ENCODE assay signal across 1 cellular context in the genomic region with DNA sequence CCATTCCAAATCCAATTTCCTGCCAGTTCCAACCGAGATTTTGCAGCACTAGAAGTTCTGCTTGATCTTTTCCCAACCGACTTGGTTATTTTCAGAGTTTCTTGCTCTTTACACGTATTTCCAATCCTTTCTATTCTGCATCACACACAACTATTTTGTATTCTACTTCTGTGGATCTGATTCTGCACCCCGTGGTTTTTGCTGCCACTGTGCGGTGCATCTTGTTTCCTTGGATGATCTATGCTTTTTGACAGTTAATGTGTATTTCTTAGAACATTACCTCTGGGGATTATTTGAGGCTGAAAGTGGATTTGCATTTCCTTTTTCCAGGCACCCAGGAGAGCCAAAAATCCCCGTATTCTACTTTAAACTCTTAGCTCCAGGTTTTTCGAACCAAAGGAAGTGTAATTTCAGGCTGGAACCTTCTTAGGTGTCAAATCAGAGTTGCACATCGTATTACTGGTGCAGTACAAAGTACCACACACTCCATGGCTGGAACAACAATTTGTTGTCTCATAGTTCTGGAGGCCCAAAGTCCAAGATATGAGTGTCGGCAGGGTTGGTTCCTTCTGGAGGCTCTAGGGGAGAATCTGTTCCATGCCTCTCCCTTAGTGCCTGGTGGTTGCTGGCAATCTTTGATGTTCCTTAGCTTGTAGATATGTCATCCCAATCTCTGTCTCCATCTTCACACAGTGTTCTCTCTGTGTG.
TF ChIP-seq lines count a peak whose summit lies in the region.

No MANE protein-coding gene starts in this region.

TF ChIP-seq in IMR-90, 13 proteins besides CTCF, POLR2A, EP300 and RAD21:
- TF ChIP-seq FOS (IDR thresholded peaks at IDR 0.05; ENCODE audit: low read depth, low read length) = no peak
- no peak for TF ChIP-seq MAZ (IDR thresholded peaks at IDR 0.05; ENCODE audit: borderline replicate concordance, low read depth, low read length)
- no peak for TF ChIP-seq MAFK (IDR thresholded peaks at IDR 0.05; ENCODE audit: low read depth, low read length)
- TF ChIP-seq, protein P1, sequence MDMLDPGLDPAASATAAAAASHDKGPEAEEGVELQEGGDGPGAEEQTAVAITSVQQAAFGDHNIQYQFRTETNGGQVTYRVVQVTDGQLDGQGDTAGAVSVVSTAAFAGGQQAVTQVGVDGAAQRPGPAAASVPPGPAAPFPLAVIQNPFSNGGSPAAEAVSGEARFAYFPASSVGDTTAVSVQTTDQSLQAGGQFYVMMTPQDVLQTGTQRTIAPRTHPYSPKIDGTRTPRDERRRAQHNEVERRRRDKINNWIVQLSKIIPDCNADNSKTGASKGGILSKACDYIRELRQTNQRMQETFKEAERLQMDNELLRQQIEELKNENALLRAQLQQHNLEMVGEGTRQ (IDR thresholded peaks at IDR 0.05; ENCODE audit: low read depth, low read length) = no peak
- no peak for TF ChIP-seq CHD1 (IDR thresholded peaks at IDR 0.05; ENCODE audit: low read depth, low read length)
- no peak for TF ChIP-seq SMC3 (IDR thresholded peaks at IDR 0.05; ENCODE audit: low read depth, low read length)
- TF ChIP-seq BHLHE40 (IDR thresholded peaks at IDR 0.05; ENCODE audit: low read depth, low read length) = no peak
- TF ChIP-seq CEBPB (IDR thresholded peaks at IDR 0.05; ENCODE audit: low read depth, low read length) = no peak
- TF ChIP-seq RFX5 (IDR thresholded peaks at IDR 0.05; ENCODE audit: low read depth, low read length) = no peak
- TF ChIP-seq NFE2L2 (IDR thresholded peaks at IDR 0.05; ENCODE audit: low read depth, low read length) = no peak
- TF ChIP-seq ELK1 (IDR thresholded peaks at IDR 0.05; ENCODE audit: borderline replicate concordance, low read depth, low read length) = no peak
- TF ChIP-seq MXI1 (IDR thresholded peaks at IDR 0.05; ENCODE audit: borderline replicate concordance, low read depth, low read length) = no peak
- no peak for TF ChIP-seq RCOR1 (IDR thresholded peaks at IDR 0.05; ENCODE audit: insufficient replicate concordance, low read length)
